8 cellular contexts compared by ENCODE assay signal in the genomic region with DNA sequence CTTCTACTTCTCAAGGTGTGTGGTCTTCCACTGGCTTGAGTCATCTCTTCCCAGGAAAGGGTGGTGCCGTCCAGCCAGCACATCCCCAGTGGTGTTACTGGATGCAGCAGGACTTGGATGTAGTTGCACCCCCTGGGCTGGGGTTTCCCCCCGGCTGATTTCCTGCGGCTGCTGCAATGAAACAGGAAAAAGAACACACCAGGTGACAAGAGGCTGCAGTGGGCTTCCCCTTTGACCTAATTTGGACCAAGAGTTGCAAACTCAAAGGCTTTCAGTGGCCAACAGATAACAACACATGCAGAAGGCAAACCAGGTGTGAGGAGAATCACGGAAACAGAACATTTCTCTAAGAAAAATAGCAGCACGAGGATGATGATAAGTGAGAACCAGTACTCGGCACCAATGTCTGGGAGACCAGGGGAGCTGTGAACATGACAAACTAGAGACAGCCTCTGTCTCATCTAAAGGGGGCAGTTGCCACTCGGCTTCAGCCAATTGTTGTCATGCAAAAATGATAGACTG.
DNase-seq lines count a peak whose midpoint lies in the region; ATAC-seq lines count a peak whose summit lies in the region.

No MANE protein-coding gene starts in this region.

- intact Hi-C loops in activated naive CD4-positive, alpha-beta T cell treated with anti-CD3 and anti-CD28 coated beads for 36 hours (cut with micrococcal nuclease): loop anchor here (1.0 kb wide), 1 partner anchor 98 kb away; no protein-coding TSS in a partner anchor
- intact Hi-C loops in activated T-helper 1 cell treated with anti-CD3 and anti-CD28 coated beads, Interleukin-12 subunit alpha, Interleukin-12 subunit beta, Interleukin-2, Interleukin-4 antibody, amounts not matched to agents 30 ng/mL and 10 ng/mL and 1 ng/mL, durations not matched to agents 14 hours and 24 hours and 36 hours (cut with micrococcal nuclease): no loop called here

- H3K4me1 Mint-ChIP-seq in activated naive CD4-positive, alpha-beta T cell treated with anti-CD3 and anti-CD28 coated beads for 36 hours (ENCODE audit: low read depth): peaks cover 6% of the 10 kb centered on the region
- peaks cover 10% of the 10 kb centered on the region for H3K4me1 Mint-ChIP-seq in activated naive CD4-positive, alpha-beta T cell treated with anti-CD3 and anti-CD28 coated beads, Interleukin-2, amount 10 ng/mL, durations not matched to agents 7 days and 5 days
- peaks cover 22% of the 10 kb centered on the region for H3K4me1 Mint-ChIP-seq in activated T-helper 1 cell treated with anti-CD3 and anti-CD28 coated beads, Interleukin-12 subunit alpha, Interleukin-12 subunit beta, Interleukin-2, Interleukin-4 antibody, amounts not matched to agents 30 ng/mL and 10 ng/mL and 1 ng/mL, durations not matched to agents 14 hours and 24 hours and 36 hours (ENCODE audit: low read depth)
- H3K4me1 Mint-ChIP-seq in stimulated activated naive B cell treated with anti-CD40 and anti-IgM and Interleukin-4, amounts not matched to agents 10 μg/mL and 1 μg/mL and 100 μg/mL, for 72 hours: peaks cover 8 to 9% of the 10 kb centered on the region in 2 donors

- ATAC-seq in HG03045 (IDR thresholded peaks at IDR 0.05; ENCODE audit: unreplicated experiment): peak; percentile 75
- peak; percentile 41 to 59 for ATAC-seq in stimulated activated naive B cell treated with anti-CD40 and anti-IgM and Interleukin-4, amounts not matched to agents 10 μg/mL and 1 μg/mL and 100 μg/mL, for 72 hours (replicated peaks)

- no peak overlapping the region for H3K4me3 Mint-ChIP-seq in activated naive CD4-positive, alpha-beta T cell treated with anti-CD3 and anti-CD28 coated beads for 36 hours
- no peak overlapping the region for H3K4me3 Mint-ChIP-seq in activated naive CD4-positive, alpha-beta T cell treated with anti-CD3 and anti-CD28 coated beads, Interleukin-2, amount 10 ng/mL, durations not matched to agents 7 days and 5 days
- H3K4me3 Mint-ChIP-seq in activated T-helper 1 cell treated with anti-CD3 and anti-CD28 coated beads, Interleukin-12 subunit alpha, Interleukin-12 subunit beta, Interleukin-2, Interleukin-4 antibody, amounts not matched to agents 30 ng/mL and 10 ng/mL and 1 ng/mL, durations not matched to agents 14 hours and 24 hours and 36 hours: peak overlapping the region; percentile 60
- H3K4me3 Mint-ChIP-seq in stimulated activated naive B cell treated with anti-CD40 and anti-IgM and Interleukin-4, amounts not matched to agents 10 μg/mL and 1 μg/mL and 100 μg/mL, for 72 hours: no peak overlapping the region

- H3K27ac Mint-ChIP-seq in activated naive CD4-positive, alpha-beta T cell treated with anti-CD3 and anti-CD28 coated beads for 36 hours: peak overlapping the region; percentile 9
- no peak overlapping the region for H3K27ac Mint-ChIP-seq in activated naive CD4-positive, alpha-beta T cell treated with anti-CD3 and anti-CD28 coated beads, Interleukin-2, amount 10 ng/mL, durations not matched to agents 7 days and 5 days
- H3K27ac Mint-ChIP-seq in activated T-helper 1 cell treated with anti-CD3 and anti-CD28 coated beads, Interleukin-12 subunit alpha, Interleukin-12 subunit beta, Interleukin-2, Interleukin-4 antibody, amounts not matched to agents 30 ng/mL and 10 ng/mL and 1 ng/mL, durations not matched to agents 14 hours and 24 hours and 36 hours: peak overlapping the region; percentile 75
- H3K27ac Mint-ChIP-seq in stimulated activated naive B cell treated with anti-CD40 and anti-IgM and Interleukin-4, amounts not matched to agents 10 μg/mL and 1 μg/mL and 100 μg/mL, for 72 hours: peak overlapping the region; percentile 33

- CTCF ChIA-PET in activated naive CD4-positive, alpha-beta T cell treated with anti-CD3 and anti-CD28 coated beads for 36 hours (lab: Charles Lee): interaction anchor here (0.6 to 3.2 kb wide), 6 partner anchors 8 to 224 kb away, joined by 3 to 11 read pairs (median 6); no protein-coding TSS in a partner anchor
- CTCF ChIA-PET in activated naive CD4-positive, alpha-beta T cell treated with anti-CD3 and anti-CD28 coated beads, Interleukin-2, amount 10 ng/mL, durations not matched to agents 7 days and 5 days (lab: Charles Lee): interaction anchor here (0.9 to 2.1 kb wide), 4 partner anchors 8 to 101 kb away, joined by 3 to 11 read pairs (median 4); no protein-coding TSS in a partner anchor

- H3K9me3 Mint-ChIP-seq in activated naive CD4-positive, alpha-beta T cell treated with anti-CD3 and anti-CD28 coated beads for 36 hours: no peaks in the 10 kb centered on the region
- no peaks in the 10 kb centered on the region for H3K9me3 Mint-ChIP-seq in activated naive CD4-positive, alpha-beta T cell treated with anti-CD3 and anti-CD28 coated beads, Interleukin-2, amount 10 ng/mL, durations not matched to agents 7 days and 5 days
- H3K9me3 Mint-ChIP-seq in activated T-helper 1 cell treated with anti-CD3 and anti-CD28 coated beads, Interleukin-12 subunit alpha, Interleukin-12 subunit beta, Interleukin-2, Interleukin-4 antibody, amounts not matched to agents 30 ng/mL and 10 ng/mL and 1 ng/mL, durations not matched to agents 14 hours and 24 hours and 36 hours: peaks cover under 1% of the 10 kb centered on the region
- H3K9me3 Mint-ChIP-seq in stimulated activated naive B cell treated with anti-CD40 and anti-IgM and Interleukin-4, amounts not matched to agents 10 μg/mL and 1 μg/mL and 100 μg/mL, for 72 hours: no peaks in the 10 kb centered on the region

- peak; percentile 57 for DNase-seq in activated naive CD4-positive, alpha-beta T cell treated with anti-CD3 and anti-CD28 coated beads for 36 hours
- no peak for DNase-seq in activated naive CD4-positive, alpha-beta T cell treated with anti-CD3 and anti-CD28 coated beads, Interleukin-2, amount 10 ng/mL, durations not matched to agents 7 days and 5 days
- DNase-seq in activated T-helper 1 cell treated with anti-CD3 and anti-CD28 coated beads, Interleukin-12 subunit alpha, Interleukin-12 subunit beta, Interleukin-2, Interleukin-4 antibody, amounts not matched to agents 30 ng/mL and 10 ng/mL and 1 ng/mL, durations not matched to agents 14 hours and 24 hours and 36 hours (ENCODE audit: low spot score): peak; percentile 44
- DNase-seq in stimulated activated naive B cell treated with anti-CD40 and anti-IgM and Interleukin-4, amounts not matched to agents 10 μg/mL and 1 μg/mL and 100 μg/mL, for 72 hours: no peak
- DNase-seq in MV-4-11 (lab: John Stamatoyannopoulos, UW) (no peak), NCI-H187 (lab: John Stamatoyannopoulos, UW) (no peak), NCI-H1694 treated with DMSO at 0.1 percent for 48 hours (lab: John Stamatoyannopoulos, UW) (no peak)

- no peaks in the 10 kb centered on the region for H3K27me3 Mint-ChIP-seq in activated naive CD4-positive, alpha-beta T cell treated with anti-CD3 and anti-CD28 coated beads for 36 hours (ENCODE audit: low read depth)
- no peaks in the 10 kb centered on the region for H3K27me3 Mint-ChIP-seq in activated naive CD4-positive, alpha-beta T cell treated with anti-CD3 and anti-CD28 coated beads, Interleukin-2, amount 10 ng/mL, durations not matched to agents 7 days and 5 days
- H3K27me3 Mint-ChIP-seq in activated T-helper 1 cell treated with anti-CD3 and anti-CD28 coated beads, Interleukin-12 subunit alpha, Interleukin-12 subunit beta, Interleukin-2, Interleukin-4 antibody, amounts not matched to agents 30 ng/mL and 10 ng/mL and 1 ng/mL, durations not matched to agents 14 hours and 24 hours and 36 hours (ENCODE audit: insufficient read depth): no peaks in the 10 kb centered on the region
- H3K27me3 Mint-ChIP-seq in stimulated activated naive B cell treated with anti-CD40 and anti-IgM and Interleukin-4, amounts not matched to agents 10 μg/mL and 1 μg/mL and 100 μg/mL, for 72 hours: no peaks in the 10 kb centered on the region

- peaks cover 1% of the 10 kb centered on the region for H3K36me3 Mint-ChIP-seq in activated naive CD4-positive, alpha-beta T cell treated with anti-CD3 and anti-CD28 coated beads for 36 hours (ENCODE audit: low read depth)
- H3K36me3 Mint-ChIP-seq in activated naive CD4-positive, alpha-beta T cell treated with anti-CD3 and anti-CD28 coated beads, Interleukin-2, amount 10 ng/mL, durations not matched to agents 7 days and 5 days: no peaks in the 10 kb centered on the region
- H3K36me3 Mint-ChIP-seq in activated T-helper 1 cell treated with anti-CD3 and anti-CD28 coated beads, Interleukin-12 subunit alpha, Interleukin-12 subunit beta, Interleukin-2, Interleukin-4 antibody, amounts not matched to agents 30 ng/mL and 10 ng/mL and 1 ng/mL, durations not matched to agents 14 hours and 24 hours and 36 hours (ENCODE audit: low read depth): peaks cover 2% of the 10 kb centered on the region
- H3K36me3 Mint-ChIP-seq in stimulated activated naive B cell treated with anti-CD40 and anti-IgM and Interleukin-4, amounts not matched to agents 10 μg/mL and 1 μg/mL and 100 μg/mL, for 72 hours: peaks cover 4 to 14% of the 10 kb centered on the region in 2 donors

Comparison
In these comparisons a context has a peak if more than half of its experiments do, and no peak if none do; other contexts are left out.
1. DNase-seq: peak in activated naive CD4-positive, alpha-beta T cell treated with anti-CD3 and anti-CD28 coated beads for 36 hours (single experiment) and activated T-helper 1 cell treated with anti-CD3 and anti-CD28 coated beads, Interleukin-12 subunit alpha, Interleukin-12 subunit beta, Interleukin-2, Interleukin-4 antibody, amounts not matched to agents 30 ng/mL and 10 ng/mL and 1 ng/mL, durations not matched to agents 14 hours and 24 hours and 36 hours (single experiment); none in activated naive CD4-positive, alpha-beta T cell treated with anti-CD3 and anti-CD28 coated beads, Interleukin-2, amount 10 ng/mL, durations not matched to agents 7 days and 5 days (single experiment), stimulated activated naive B cell treated with anti-CD40 and anti-IgM and Interleukin-4, amounts not matched to agents 10 μg/mL and 1 μg/mL and 100 μg/mL, for 72 hours (single experiment), MV-4-11 (single experiment), NCI-H187 (0 of 2) and NCI-H1694 treated with DMSO at 0.1 percent for 48 hours (single experiment).